Comparison of ENCODE assay signal across 1 cellular context in the genomic region with DNA sequence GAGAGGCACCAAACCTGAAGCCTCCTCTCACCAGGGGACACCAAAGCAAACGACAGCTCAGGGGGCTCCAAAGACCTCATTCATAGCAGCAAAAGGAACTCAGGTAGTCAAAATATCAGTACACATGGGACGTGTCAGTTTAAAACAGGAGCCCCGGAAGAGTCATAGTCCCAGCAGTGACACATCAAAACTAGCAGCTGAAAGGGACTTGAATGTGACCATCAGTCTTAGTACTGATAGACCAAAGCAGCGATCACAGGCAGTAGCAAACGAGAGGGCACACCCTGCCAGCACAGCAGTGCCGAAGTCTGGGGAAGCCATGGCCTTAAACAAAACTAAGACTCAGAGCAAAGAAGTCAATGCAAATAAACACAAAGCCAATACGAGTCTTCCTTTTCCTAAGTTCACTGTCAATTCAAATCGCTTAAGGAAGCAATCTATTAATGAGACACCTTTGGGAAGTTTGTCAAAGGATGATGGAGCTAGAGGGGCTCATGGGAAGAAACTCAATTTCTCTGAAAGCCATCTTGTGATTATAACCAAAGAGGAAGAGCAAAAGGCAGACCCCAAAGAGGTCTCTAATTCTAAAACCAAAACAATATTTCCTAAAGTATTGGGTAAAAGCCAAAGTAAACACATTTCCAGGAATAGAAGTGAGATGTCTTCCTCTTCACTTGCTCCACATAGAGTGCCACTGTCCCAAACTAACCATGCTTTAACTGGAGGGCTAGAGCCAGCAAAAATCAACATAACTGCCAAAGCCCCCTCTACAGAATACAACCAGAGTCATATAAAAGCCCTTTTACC.
A peak's percentile ranks its signal among the peaks of the same experiment; 100 is the strongest.
TF ChIP-seq lines count a peak whose summit lies in the region.

No MANE protein-coding gene starts in this region.

TF ChIP-seq in K562, 482 proteins besides CTCF, POLR2A, EP300 and RAD21 (continued from another document and continues in another):
- TF ChIP-seq, protein P1, sequence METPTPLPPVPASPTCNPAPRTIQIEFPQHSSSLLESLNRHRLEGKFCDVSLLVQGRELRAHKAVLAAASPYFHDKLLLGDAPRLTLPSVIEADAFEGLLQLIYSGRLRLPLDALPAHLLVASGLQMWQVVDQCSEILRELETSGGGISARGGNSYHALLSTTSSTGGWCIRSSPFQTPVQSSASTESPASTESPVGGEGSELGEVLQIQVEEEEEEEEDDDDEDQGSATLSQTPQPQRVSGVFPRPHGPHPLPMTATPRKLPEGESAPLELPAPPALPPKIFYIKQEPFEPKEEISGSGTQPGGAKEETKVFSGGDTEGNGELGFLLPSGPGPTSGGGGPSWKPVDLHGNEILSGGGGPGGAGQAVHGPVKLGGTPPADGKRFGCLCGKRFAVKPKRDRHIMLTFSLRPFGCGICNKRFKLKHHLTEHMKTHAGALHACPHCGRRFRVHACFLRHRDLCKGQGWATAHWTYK (CRISPR knock-in tag; IDR thresholded peaks at IDR 0.05), result no peak
- TF ChIP-seq, protein P2, sequence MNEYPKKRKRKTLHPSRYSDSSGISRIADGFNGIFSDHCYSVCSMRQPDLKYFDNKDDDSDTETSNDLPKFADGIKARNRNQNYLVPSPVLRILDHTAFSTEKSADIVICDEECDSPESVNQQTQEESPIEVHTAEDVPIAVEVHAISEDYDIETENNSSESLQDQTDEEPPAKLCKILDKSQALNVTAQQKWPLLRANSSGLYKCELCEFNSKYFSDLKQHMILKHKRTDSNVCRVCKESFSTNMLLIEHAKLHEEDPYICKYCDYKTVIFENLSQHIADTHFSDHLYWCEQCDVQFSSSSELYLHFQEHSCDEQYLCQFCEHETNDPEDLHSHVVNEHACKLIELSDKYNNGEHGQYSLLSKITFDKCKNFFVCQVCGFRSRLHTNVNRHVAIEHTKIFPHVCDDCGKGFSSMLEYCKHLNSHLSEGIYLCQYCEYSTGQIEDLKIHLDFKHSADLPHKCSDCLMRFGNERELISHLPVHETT (CRISPR knock-in tag; conservative IDR thresholded peaks at IDR 0.05 in 1 of 2, IDR thresholded peaks at IDR 0.05 in 1 of 2), result no peak
- TF ChIP-seq, protein P3, sequence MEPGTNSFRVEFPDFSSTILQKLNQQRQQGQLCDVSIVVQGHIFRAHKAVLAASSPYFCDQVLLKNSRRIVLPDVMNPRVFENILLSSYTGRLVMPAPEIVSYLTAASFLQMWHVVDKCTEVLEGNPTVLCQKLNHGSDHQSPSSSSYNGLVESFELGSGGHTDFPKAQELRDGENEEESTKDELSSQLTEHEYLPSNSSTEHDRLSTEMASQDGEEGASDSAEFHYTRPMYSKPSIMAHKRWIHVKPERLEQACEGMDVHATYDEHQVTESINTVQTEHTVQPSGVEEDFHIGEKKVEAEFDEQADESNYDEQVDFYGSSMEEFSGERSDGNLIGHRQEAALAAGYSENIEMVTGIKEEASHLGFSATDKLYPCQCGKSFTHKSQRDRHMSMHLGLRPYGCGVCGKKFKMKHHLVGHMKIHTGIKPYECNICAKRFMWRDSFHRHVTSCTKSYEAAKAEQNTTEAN (CRISPR knock-in tag; IDR thresholded peaks at IDR 0.05), result no peak
- no peak for TF ChIP-seq NR4A1 (CRISPR knock-in tag; IDR thresholded peaks at IDR 0.05)
- peak; percentile 60; the same call in 1 of the 2 replicates for TF ChIP-seq NR4A1 (tag; IDR thresholded peaks at IDR 0.05)
- TF ChIP-seq CREM (IDR thresholded peaks at IDR 0.05; ENCODE audit: low read depth), result peak; percentile 66
- no peak for TF ChIP-seq POLR3G (IDR thresholded peaks at IDR 0.05; ENCODE audit: extremely low read depth, insufficient read length, insufficient replicate concordance)
- no peak; the same call in 1 of the 2 replicates for TF ChIP-seq SMARCE1 (IDR thresholded peaks at IDR 0.05)
- no peak; the same call in 1 of the 2 replicates for TF ChIP-seq ZNF239 (CRISPR knock-in tag; IDR thresholded peaks at IDR 0.05)
- TF ChIP-seq ZNF324 (CRISPR knock-in tag; IDR thresholded peaks at IDR 0.05), result no peak
- TF ChIP-seq ZNF41 (CRISPR knock-in tag; conservative IDR thresholded peaks at IDR 0.05), result no peak
- no peak for TF ChIP-seq CBX2 (IDR thresholded peaks at IDR 0.05; ENCODE audit: insufficient read depth, low read length, poor library complexity, severe bottlenecking)
- no peak for TF ChIP-seq CCAR2 (IDR thresholded peaks at IDR 0.05; ENCODE audit: low read depth, low read length)
- TF ChIP-seq, protein P4, sequence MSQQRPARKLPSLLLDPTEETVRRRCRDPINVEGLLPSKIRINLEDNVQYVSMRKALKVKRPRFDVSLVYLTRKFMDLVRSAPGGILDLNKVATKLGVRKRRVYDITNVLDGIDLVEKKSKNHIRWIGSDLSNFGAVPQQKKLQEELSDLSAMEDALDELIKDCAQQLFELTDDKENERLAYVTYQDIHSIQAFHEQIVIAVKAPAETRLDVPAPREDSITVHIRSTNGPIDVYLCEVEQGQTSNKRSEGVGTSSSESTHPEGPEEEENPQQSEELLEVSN (IDR thresholded peaks at IDR 0.05; ENCODE audit: borderline replicate concordance in 1 of 2, extremely low read depth in 1 of 2, insufficient read depth in 1 of 2, insufficient read length in 1 of 2, low read depth in 1 of 2, low read length in 1 of 2, poor library complexity in 1 of 2, severe bottlenecking in 1 of 2), result no peak
- TF ChIP-seq, protein P5, sequence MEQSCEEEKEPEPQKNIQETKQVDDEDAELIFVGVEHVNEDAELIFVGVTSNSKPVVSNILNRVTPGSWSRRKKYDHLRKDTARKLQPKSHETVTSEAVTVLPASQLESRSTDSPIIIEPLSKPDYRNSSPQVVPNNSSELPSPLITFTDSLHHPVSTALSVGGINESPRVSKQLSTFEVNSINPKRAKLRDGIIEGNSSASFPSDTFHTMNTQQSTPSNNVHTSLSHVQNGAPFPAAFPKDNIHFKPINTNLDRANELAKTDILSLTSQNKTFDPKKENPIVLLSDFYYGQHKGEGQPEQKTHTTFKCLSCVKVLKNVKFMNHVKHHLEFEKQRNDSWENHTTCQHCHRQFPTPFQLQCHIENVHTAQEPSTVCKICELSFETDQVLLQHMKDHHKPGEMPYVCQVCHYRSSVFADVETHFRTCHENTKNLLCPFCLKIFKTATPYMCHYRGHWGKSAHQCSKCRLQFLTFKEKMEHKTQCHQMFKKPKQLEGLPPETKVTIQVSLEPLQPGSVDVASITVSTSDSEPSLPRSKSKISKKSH (CRISPR knock-in tag; IDR thresholded peaks at IDR 0.05), result no peak
- TF ChIP-seq ZNF134 (CRISPR knock-in tag; conservative IDR thresholded peaks at IDR 0.05), result no peak
- TF ChIP-seq, protein P6, sequence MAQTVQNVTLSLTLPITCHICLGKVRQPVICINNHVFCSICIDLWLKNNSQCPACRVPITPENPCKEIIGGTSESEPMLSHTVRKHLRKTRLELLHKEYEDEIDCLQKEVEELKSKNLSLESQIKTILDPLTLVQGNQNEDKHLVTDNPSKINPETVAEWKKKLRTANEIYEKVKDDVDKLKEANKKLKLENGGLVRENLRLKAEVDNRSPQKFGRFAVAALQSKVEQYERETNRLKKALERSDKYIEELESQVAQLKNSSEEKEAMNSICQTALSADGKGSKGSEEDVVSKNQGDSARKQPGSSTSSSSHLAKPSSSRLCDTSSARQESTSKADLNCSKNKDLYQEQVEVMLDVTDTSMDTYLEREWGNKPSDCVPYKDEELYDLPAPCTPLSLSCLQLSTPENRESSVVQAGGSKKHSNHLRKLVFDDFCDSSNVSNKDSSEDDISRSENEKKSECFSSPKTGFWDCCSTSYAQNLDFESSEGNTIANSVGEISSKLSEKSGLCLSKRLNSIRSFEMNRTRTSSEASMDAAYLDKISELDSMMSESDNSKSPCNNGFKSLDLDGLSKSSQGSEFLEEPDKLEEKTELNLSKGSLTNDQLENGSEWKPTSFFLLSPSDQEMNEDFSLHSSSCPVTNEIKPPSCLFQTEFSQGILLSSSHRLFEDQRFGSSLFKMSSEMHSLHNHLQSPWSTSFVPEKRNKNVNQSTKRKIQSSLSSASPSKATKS (CRISPR knock-in tag; IDR thresholded peaks at IDR 0.05), result no peak
- TF ChIP-seq, protein P7, sequence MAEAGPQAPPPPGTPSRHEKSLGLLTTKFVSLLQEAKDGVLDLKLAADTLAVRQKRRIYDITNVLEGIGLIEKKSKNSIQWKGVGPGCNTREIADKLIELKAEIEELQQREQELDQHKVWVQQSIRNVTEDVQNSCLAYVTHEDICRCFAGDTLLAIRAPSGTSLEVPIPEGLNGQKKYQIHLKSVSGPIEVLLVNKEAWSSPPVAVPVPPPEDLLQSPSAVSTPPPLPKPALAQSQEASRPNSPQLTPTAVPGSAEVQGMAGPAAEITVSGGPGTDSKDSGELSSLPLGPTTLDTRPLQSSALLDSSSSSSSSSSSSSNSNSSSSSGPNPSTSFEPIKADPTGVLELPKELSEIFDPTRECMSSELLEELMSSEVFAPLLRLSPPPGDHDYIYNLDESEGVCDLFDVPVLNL (CRISPR knock-in tag; IDR thresholded peaks at IDR 0.05; ENCODE audit: low read depth), result no peak
- TF ChIP-seq SP2 (IDR thresholded peaks at IDR 0.05; ENCODE audit: extremely low read depth, low read depth, low read length, poor library complexity, severe bottlenecking), result no peak
- TF ChIP-seq, protein P8, sequence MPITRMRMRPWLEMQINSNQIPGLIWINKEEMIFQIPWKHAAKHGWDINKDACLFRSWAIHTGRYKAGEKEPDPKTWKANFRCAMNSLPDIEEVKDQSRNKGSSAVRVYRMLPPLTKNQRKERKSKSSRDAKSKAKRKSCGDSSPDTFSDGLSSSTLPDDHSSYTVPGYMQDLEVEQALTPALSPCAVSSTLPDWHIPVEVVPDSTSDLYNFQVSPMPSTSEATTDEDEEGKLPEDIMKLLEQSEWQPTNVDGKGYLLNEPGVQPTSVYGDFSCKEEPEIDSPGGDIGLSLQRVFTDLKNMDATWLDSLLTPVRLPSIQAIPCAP (CRISPR knock-in tag; IDR thresholded peaks at IDR 0.05; ENCODE audit: borderline replicate concordance), result no peak
- TF ChIP-seq HIVEP1 (CRISPR knock-in tag; IDR thresholded peaks at IDR 0.05), result no peak
- TF ChIP-seq, protein P9, sequence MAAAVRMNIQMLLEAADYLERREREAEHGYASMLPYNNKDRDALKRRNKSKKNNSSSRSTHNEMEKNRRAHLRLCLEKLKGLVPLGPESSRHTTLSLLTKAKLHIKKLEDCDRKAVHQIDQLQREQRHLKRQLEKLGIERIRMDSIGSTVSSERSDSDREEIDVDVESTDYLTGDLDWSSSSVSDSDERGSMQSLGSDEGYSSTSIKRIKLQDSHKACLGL (CRISPR knock-in tag; IDR thresholded peaks at IDR 0.05; ENCODE audit: borderline replicate concordance, poor library complexity, severe bottlenecking), result no peak
- TF ChIP-seq, protein P10, sequence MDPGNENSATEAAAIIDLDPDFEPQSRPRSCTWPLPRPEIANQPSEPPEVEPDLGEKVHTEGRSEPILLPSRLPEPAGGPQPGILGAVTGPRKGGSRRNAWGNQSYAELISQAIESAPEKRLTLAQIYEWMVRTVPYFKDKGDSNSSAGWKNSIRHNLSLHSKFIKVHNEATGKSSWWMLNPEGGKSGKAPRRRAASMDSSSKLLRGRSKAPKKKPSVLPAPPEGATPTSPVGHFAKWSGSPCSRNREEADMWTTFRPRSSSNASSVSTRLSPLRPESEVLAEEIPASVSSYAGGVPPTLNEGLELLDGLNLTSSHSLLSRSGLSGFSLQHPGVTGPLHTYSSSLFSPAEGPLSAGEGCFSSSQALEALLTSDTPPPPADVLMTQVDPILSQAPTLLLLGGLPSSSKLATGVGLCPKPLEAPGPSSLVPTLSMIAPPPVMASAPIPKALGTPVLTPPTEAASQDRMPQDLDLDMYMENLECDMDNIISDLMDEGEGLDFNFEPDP (CRISPR knock-in tag; IDR thresholded peaks at IDR 0.05), result no peak
- no peak for TF ChIP-seq CBFA2T3 (IDR thresholded peaks at IDR 0.05)
- no peak for TF ChIP-seq RFX1 (IDR thresholded peaks at IDR 0.05)
- no peak for TF ChIP-seq FUS (optimal IDR thresholded peaks at IDR 0.05; ENCODE audit: low read depth, low read length)
- peak; percentile 78 for TF ChIP-seq MTA3 (IDR thresholded peaks at IDR 0.05; ENCODE audit: borderline replicate concordance)
- TF ChIP-seq RB1 (IDR thresholded peaks at IDR 0.05; ENCODE audit: low read depth), result no peak
- TF ChIP-seq, protein P11, sequence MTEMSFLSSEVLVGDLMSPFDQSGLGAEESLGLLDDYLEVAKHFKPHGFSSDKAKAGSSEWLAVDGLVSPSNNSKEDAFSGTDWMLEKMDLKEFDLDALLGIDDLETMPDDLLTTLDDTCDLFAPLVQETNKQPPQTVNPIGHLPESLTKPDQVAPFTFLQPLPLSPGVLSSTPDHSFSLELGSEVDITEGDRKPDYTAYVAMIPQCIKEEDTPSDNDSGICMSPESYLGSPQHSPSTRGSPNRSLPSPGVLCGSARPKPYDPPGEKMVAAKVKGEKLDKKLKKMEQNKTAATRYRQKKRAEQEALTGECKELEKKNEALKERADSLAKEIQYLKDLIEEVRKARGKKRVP (CRISPR knock-in tag; IDR thresholded peaks at IDR 0.05), result no peak; the same call in 1 of the 2 replicates
- TF ChIP-seq, protein P12, sequence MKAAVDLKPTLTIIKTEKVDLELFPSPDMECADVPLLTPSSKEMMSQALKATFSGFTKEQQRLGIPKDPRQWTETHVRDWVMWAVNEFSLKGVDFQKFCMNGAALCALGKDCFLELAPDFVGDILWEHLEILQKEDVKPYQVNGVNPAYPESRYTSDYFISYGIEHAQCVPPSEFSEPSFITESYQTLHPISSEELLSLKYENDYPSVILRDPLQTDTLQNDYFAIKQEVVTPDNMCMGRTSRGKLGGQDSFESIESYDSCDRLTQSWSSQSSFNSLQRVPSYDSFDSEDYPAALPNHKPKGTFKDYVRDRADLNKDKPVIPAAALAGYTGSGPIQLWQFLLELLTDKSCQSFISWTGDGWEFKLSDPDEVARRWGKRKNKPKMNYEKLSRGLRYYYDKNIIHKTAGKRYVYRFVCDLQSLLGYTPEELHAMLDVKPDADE (conservative IDR thresholded peaks at IDR 0.05; ENCODE audit: control insufficient read depth, low read depth, low read length), result no peak
- TF ChIP-seq, protein P13, sequence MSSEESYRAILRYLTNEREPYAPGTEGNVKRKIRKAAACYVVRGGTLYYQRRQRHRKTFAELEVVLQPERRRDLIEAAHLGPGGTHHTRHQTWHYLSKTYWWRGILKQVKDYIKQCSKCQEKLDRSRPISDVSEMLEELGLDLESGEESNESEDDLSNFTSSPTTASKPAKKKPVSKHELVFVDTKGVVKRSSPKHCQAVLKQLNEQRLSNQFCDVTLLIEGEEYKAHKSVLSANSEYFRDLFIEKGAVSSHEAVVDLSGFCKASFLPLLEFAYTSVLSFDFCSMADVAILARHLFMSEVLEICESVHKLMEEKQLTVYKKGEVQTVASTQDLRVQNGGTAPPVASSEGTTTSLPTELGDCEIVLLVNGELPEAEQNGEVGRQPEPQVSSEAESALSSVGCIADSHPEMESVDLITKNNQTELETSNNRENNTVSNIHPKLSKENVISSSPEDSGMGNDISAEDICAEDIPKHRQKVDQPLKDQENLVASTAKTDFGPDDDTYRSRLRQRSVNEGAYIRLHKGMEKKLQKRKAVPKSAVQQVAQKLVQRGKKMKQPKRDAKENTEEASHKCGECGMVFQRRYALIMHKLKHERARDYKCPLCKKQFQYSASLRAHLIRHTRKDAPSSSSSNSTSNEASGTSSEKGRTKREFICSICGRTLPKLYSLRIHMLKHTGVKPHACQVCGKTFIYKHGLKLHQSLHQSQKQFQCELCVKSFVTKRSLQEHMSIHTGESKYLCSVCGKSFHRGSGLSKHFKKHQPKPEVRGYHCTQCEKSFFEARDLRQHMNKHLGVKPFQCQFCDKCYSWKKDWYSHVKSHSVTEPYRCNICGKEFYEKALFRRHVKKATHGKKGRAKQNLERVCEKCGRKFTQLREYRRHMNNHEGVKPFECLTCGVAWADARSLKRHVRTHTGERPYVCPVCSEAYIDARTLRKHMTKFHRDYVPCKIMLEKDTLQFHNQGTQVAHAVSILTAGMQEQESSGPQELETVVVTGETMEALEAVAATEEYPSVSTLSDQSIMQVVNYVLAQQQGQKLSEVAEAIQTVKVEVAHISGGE (CRISPR knock-in tag; IDR thresholded peaks at IDR 0.05), result peak in 1 of 3 experiments; percentile 41; a peak in 1 of 6 replicates
